In the genomic region with DNA sequence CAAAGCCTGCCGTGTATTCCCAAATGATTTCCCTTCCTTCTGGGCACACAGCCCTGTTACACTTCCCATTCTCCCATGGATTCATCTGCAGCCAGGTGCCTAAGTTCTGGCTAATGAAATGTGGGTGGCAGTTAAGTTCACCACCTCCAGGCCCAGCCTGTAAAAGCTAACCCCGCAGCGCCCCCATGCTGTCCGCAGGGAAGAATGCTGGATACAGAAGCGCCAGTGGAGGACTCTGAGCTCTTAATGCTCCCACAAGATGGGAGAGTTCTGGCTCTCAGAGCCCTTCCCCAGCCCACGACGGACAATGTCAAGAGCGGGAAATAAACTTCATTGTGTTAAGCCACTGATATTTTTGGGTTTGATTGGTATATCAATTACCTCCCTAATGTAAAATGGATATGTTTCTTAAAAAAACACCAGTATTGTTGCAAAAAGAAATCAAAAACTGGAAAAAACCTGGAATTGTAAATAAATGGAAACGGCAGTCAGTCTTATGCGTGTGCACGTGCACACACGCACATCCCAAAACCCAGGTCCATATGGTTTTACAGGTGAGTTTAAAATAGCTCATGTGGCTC, we compare ENCODE assay signal across 8 cellular contexts.
DNase-seq lines count a peak whose midpoint lies in the region; ATAC-seq, FAIRE-seq and TF ChIP-seq lines count a peak whose summit lies in the region.

No MANE protein-coding gene starts in this region.

- no peaks in the 10 kb centered on the region for H3K4me1 Mint-ChIP-seq in nephron progenitor cell

- TF ChIP-seq CTCF in nephron progenitor cell (IDR thresholded peaks at IDR 0.05), result peak; percentile 74

- no peak overlapping the region for H3K27ac ChIP-seq in epithelial cell of prostate
- no peak overlapping the region for H3K27ac ChIP-seq in caudate nucleus (ENCODE audit: low read depth, low read length)

- ATAC-seq in GM18519 (IDR thresholded peaks at IDR 0.05; ENCODE audit: low FRiP score, unreplicated experiment) (peak; percentile 71), HG03520 (IDR thresholded peaks at IDR 0.05; ENCODE audit: unreplicated experiment) (peak; percentile 68), HG02970 (IDR thresholded peaks at IDR 0.05; ENCODE audit: low FRiP score, unreplicated experiment) (no peak)

- peak; percentile 72 to 76 for DNase-seq in AML-193 (lab: John Stamatoyannopoulos, UW)
- peak; percentile 13 for DNase-seq in RCC 7860 (ENCODE audit: low spot score)
- peak; percentile 10 for DNase-seq in epithelial cell of prostate (ENCODE audit: low read depth, low spot score)
- DNase-seq in nephron progenitor cell, result peak; percentile 74
- no peak for DNase-seq in caudate nucleus (lab: John Stamatoyannopoulos, UW)

- H3K9me3 Mint-ChIP-seq in nephron progenitor cell, result peaks cover 21% of the 10 kb centered on the region

- H3K4me3 Mint-ChIP-seq in nephron progenitor cell, result no peak overlapping the region

- H3K36me3 Mint-ChIP-seq in nephron progenitor cell (ENCODE audit: low read depth), result no peaks in the 10 kb centered on the region

- FAIRE-seq in RCC 7860 (lab: Jason Lieb, UNC), result no peak

- no peak overlapping the region for H3K27ac Mint-ChIP-seq in nephron progenitor cell

- H3K27me3 Mint-ChIP-seq in nephron progenitor cell (ENCODE audit: low read depth, poor library complexity), result peaks cover 20% of the 10 kb centered on the region

Comparison
In these comparisons a context has a peak if more than half of its experiments do, and no peak if none do; other contexts are left out.
1. DNase-seq: peak in AML-193 (2 of 2), RCC 7860 (single experiment), epithelial cell of prostate (single experiment) and nephron progenitor cell (single experiment); none in caudate nucleus (0 of 61).